In genomic region chr13:41236369-41236768, GRCh38 we compare ENCODE assay signal across 8 cellular contexts.
"Had no signal": no experiment of that assay in that cellular context is flagged by ENCODE, and none has a peak within 500 bp of the region (broad histone marks: within the 10 kb centered on the region; RNA-seq: fewer than 3 reads in every experiment).

No MANE protein-coding gene starts in this region.

- H3K9me3 ChIP-seq: HAP-1 had no signal

- H3K36me3 ChIP-seq: HAP-1 had no signal

- H3K4me1 ChIP-seq: HAP-1 had no signal

- DNase-seq: GM23248, GOT3, H7, IMR-90, KG1 had no signal

- H3K27ac ChIP-seq: GM23248 had no signal

- ATAC-seq: HCT116, K562 had no signal

- H3K4me3 ChIP-seq: GM23248, HAP-1, K562 had no signal
